Comparison of ENCODE assay signal across 1 cellular context in genomic region chr13:112092453-112092852, GRCh38.
TF ChIP-seq lines count a peak whose summit lies in the region.

No MANE protein-coding gene starts in this region.

TF ChIP-seq in GM23338, 12 proteins besides CTCF, POLR2A, EP300 and RAD21:
- TF ChIP-seq, protein P1, sequence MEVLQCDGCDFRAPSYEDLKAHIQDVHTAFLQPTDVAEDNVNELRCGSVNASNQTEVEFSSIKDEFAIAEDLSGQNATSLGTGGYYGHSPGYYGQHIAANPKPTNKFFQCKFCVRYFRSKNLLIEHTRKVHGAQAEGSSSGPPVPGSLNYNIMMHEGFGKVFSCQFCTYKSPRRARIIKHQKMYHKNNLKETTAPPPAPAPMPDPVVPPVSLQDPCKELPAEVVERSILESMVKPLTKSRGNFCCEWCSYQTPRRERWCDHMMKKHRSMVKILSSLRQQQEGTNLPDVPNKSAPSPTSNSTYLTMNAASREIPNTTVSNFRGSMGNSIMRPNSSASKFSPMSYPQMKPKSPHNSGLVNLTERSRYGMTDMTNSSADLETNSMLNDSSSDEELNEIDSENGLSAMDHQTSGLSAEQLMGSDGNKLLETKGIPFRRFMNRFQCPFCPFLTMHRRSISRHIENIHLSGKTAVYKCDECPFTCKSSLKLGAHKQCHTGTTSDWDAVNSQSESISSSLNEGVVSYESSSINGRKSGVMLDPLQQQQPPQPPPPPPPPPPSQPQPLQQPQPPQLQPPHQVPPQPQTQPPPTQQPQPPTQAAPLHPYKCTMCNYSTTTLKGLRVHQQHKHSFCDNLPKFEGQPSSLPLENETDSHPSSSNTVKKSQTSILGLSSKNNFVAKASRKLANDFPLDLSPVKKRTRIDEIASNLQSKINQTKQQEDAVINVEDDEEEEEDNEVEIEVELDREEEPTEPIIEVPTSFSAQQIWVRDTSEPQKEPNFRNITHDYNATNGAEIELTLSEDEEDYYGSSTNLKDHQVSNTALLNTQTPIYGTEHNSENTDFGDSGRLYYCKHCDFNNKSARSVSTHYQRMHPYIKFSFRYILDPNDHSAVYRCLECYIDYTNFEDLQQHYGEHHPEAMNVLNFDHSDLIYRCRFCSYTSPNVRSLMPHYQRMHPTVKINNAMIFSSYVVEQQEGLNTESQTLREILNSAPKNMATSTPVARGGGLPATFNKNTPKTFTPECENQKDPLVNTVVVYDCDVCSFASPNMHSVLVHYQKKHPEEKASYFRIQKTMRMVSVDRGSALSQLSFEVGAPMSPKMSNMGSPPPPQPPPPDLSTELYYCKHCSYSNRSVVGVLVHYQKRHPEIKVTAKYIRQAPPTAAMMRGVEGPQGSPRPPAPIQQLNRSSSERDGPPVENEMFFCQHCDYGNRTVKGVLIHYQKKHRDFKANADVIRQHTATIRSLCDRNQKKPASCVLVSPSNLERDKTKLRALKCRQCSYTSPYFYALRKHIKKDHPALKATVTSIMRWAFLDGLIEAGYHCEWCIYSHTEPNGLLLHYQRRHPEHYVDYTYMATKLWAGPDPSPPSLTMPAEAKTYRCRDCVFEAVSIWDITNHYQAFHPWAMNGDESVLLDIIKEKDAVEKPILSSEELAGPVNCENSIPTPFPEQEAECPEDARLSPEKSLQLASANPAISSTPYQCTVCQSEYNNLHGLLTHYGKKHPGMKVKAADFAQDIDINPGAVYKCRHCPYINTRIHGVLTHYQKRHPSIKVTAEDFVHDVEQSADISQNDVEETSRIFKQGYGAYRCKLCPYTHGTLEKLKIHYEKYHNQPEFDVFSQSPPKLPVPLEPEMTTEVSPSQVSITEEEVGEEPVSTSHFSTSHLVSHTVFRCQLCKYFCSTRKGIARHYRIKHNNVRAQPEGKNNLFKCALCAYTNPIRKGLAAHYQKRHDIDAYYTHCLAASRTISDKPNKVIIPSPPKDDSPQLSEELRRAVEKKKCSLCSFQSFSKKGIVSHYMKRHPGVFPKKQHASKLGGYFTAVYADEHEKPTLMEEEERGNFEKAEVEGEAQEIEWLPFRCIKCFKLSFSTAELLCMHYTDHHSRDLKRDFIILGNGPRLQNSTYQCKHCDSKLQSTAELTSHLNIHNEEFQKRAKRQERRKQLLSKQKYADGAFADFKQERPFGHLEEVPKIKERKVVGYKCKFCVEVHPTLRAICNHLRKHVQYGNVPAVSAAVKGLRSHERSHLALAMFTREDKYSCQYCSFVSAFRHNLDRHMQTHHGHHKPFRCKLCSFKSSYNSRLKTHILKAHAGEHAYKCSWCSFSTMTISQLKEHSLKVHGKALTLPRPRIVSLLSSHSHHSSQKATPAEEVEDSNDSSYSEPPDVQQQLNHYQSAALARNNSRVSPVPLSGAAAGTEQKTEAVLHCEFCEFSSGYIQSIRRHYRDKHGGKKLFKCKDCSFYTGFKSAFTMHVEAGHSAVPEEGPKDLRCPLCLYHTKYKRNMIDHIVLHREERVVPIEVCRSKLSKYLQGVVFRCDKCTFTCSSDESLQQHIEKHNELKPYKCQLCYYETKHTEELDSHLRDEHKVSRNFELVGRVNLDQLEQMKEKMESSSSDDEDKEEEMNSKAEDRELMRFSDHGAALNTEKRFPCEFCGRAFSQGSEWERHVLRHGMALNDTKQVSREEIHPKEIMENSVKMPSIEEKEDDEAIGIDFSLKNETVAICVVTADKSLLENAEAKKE (CRISPR knock-in tag; IDR thresholded peaks at IDR 0.05) = peak; percentile 85
- no peak for TF ChIP-seq EZH2phosphoT487 (IDR thresholded peaks at IDR 0.05; ENCODE audit: unreplicated experiment)
